Comparison of ENCODE assay signal across 25 cellular contexts in the genomic region with DNA sequence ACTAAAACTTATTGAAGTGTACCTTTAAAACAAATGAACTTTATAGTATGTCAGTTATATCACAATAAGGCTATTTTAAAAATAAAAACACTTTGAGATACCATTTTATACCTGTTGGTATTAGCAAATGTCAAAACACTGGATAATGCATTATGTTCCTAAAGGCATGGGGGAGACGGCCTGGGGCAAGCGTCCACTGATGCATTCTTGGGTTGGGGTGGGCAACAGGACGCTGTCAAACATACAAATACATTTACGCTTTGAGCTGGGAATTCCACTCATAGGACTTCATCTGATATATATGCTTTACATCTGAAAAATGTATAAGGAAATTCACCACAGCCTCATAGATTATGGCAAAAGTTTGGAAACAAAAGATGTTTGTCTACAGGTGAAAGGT. TPM values are rescaled to one million over a fixed set of nuclear protein-coding genes. Genes with fewer than 3 reads are reported as not detected.
DNase-seq lines count a peak whose midpoint lies in the region; ATAC-seq lines count a peak whose summit lies in the region.
"Had no signal": no experiment of that assay in that cellular context is flagged by ENCODE, and none has a peak within 500 bp of the region (broad histone marks: within the 10 kb centered on the region; RNA-seq: fewer than 3 reads in every experiment).

No MANE protein-coding gene starts in this region.

- H4K12ac ChIP-seq in trophoblast cell (ENCODE audit: low read depth, low read length): no peak overlapping the region

- H3K9ac ChIP-seq in trophoblast cell (ENCODE audit: low read length): no peak overlapping the region
- H3K9ac ChIP-seq: BLaER1 treated with 17β-estradiol and CSF1 and Interleukin-3, amounts not matched to agents 10 nM and 100 nM had no signal

- H3K36me3 Mint-ChIP-seq in CD8-positive, alpha-beta memory T cell: no peaks in the 10 kb centered on the region

- H2AFZ ChIP-seq in trophoblast cell (ENCODE audit: insufficient read depth, low read length, poor library complexity): no peak overlapping the region
- H2AFZ ChIP-seq: GM23338 had no signal

- H3K18ac ChIP-seq in trophoblast cell (ENCODE audit: low read length): no peak overlapping the region

- WGBS in trophoblast cell (ENCODE audit: extremely low coverage, insufficient coverage, insufficient read length): no CpG with 5 or more reads among the region's 4 CpGs

- H4K91ac ChIP-seq in trophoblast cell (ENCODE audit: low read depth, low read length): no peak overlapping the region

- CTCF ChIA-PET in CD8-positive, alpha-beta memory T cell (lab: Charles Lee): interaction anchor here (0.7 kb wide), 1 partner anchor 24 kb away, joined by 3 read pairs; no protein-coding TSS in a partner anchor

- H3K4ac ChIP-seq in trophoblast cell (ENCODE audit: low read depth, low read length): no peak overlapping the region

- H2AK5ac ChIP-seq in trophoblast cell (ENCODE audit: low read length): no peak overlapping the region

- H3K27me3 ChIP-seq in trophoblast cell (ENCODE audit: insufficient read depth, low read length): peaks cover 3% of the 10 kb centered on the region
- H3K27me3 ChIP-seq in CD8-positive, alpha-beta memory T cell (ENCODE audit: insufficient read depth, low read length, poor library complexity, severe bottlenecking): peaks cover 19% of the 10 kb centered on the region
- H3K27me3 ChIP-seq: BE2C had no signal

- no peak overlapping the region for H4K8ac ChIP-seq in trophoblast cell (ENCODE audit: low read depth, low read length)

- H3K27ac ChIP-seq in trophoblast cell (ENCODE audit: low read depth, low read length): no peak overlapping the region
- no peak overlapping the region for H3K27ac ChIP-seq in CD8-positive, alpha-beta memory T cell (ENCODE audit: low read depth, low read length)
- H3K27ac ChIP-seq: A549; BLaER1 treated with 17β-estradiol and CSF1 and Interleukin-3, amounts not matched to agents 10 nM and 100 nM had no signal

- peaks cover 38 to 81% of the 10 kb centered on the region in 2 donors for H3K27me3 Mint-ChIP-seq in CD8-positive, alpha-beta memory T cell

- H3K14ac ChIP-seq in trophoblast cell (ENCODE audit: low read length): no peak overlapping the region

- H2BK12ac ChIP-seq in trophoblast cell (ENCODE audit: low read length): no peak overlapping the region

- peaks cover 6 to 14% (median 8%) of the 10 kb centered on the region in 3 donors for H3K4me1 Mint-ChIP-seq in CD8-positive, alpha-beta memory T cell

- H3K4me3 ChIP-seq in trophoblast cell (ENCODE audit: low read depth, low read length): no peak overlapping the region
- no peak overlapping the region for H3K4me3 ChIP-seq in CD8-positive, alpha-beta memory T cell (ENCODE audit: low read length)
- H3K4me3 ChIP-seq: A549; BLaER1 treated with 17β-estradiol and CSF1 and Interleukin-3, amounts not matched to agents 10 nM and 100 nM; GM23338 had no signal

- no peak overlapping the region for H3K4me2 ChIP-seq in trophoblast cell (ENCODE audit: low read length)
- H3K4me2 ChIP-seq: A549; BLaER1 treated with 17β-estradiol and CSF1 and Interleukin-3, amounts not matched to agents 10 nM and 100 nM; GM23338 had no signal

- H3K4me1 ChIP-seq in trophoblast cell (ENCODE audit: control insufficient read depth in 1 of 2, insufficient read depth in 2 of 2, low read length in 2 of 2): peaks cover 28 to 39% of the 10 kb centered on the region in 2 experiments
- no peaks in the 10 kb centered on the region for H3K4me1 ChIP-seq in CD8-positive, alpha-beta memory T cell (ENCODE audit: insufficient read depth, low read length)
- H3K4me1 ChIP-seq: A549 had no signal

- H3K9me3 ChIP-seq in trophoblast cell (ENCODE audit: insufficient read depth, low read depth, low read length): peaks cover 11% of the 10 kb centered on the region
- no peaks in the 10 kb centered on the region for H3K9me3 ChIP-seq in CD8-positive, alpha-beta memory T cell (ENCODE audit: low read length)
- H3K9me3 ChIP-seq: A549, BE2C had no signal

- no peak overlapping the region for H2BK5ac ChIP-seq in trophoblast cell (ENCODE audit: low read depth, low read length, poor library complexity)

- H3K27ac Mint-ChIP-seq in CD8-positive, alpha-beta memory T cell: no peak overlapping the region
- H3K27ac Mint-ChIP-seq: CD4-positive, alpha-beta T cell; GM23338; H9 had no signal

- no peaks in the 10 kb centered on the region for H3K79me2 ChIP-seq in trophoblast cell (ENCODE audit: control insufficient read depth, insufficient read depth, low read length, poor library complexity)

- DNase-seq in activated CD8-positive, alpha-beta memory T cell treated with anti-CD3 and anti-CD28 coated beads, Interleukin-2, amount 50 U/mL, for 48 hours: peak; percentile 4
- DNase-seq in activated CD8-positive, alpha-beta memory T cell treated with anti-CD3 and anti-CD28 coated beads, Interleukin-2, amount 50 U/mL, for 4 hours: no peak
- DNase-seq in ecto neural progenitor cell (ENCODE audit: low spot score) (peak; percentile 22), trophoblast cell (peak; percentile 56 to 88), NCI-H1092 treated with DMSO at 0.1 percent for 48 hours (lab: John Stamatoyannopoulos, UW) (no peak)
- DNase-seq in CD8-positive, alpha-beta memory T cell: no peak
- DNase-seq: 8988T; ACHN; AML-193; BE2C; Calu3; CD4-positive, alpha-beta T cell; COR-L47; DMS53; DMS79 treated with DMSO at 0.1 percent for 48 hours; GF-D8; H9 had no signal

- no peak for ATAC-seq in HG03442 (IDR thresholded peaks at IDR 0.05; ENCODE audit: unreplicated experiment)
- ATAC-seq: A549, GM23338 had no signal

- H3K36me3 ChIP-seq in trophoblast cell (ENCODE audit: control insufficient read depth in 1 of 2, insufficient read depth in 2 of 2, low read length in 2 of 2): peaks cover 15 to 21% of the 10 kb centered on the region in 2 experiments
- no peaks in the 10 kb centered on the region for H3K36me3 ChIP-seq in CD8-positive, alpha-beta memory T cell (ENCODE audit: insufficient read depth, low read length)
- H3K36me3 ChIP-seq: BE2C; BLaER1 treated with 17β-estradiol and CSF1 and Interleukin-3, amounts not matched to agents 10 nM and 100 nM had no signal

- no peak overlapping the region for H3K4me3 Mint-ChIP-seq in CD8-positive, alpha-beta memory T cell
- H3K4me3 Mint-ChIP-seq: CD14-positive monocyte; CD4-positive, alpha-beta T cell; GM23338; H9 had no signal

- H3K79me1 ChIP-seq in trophoblast cell (ENCODE audit: low read length): peaks cover 37% of the 10 kb centered on the region

- H2BK120ac ChIP-seq in trophoblast cell (ENCODE audit: insufficient read depth, low read length, poor library complexity): no peak overlapping the region

- H3K9me3 Mint-ChIP-seq in CD8-positive, alpha-beta memory T cell: no peaks in the 10 kb centered on the region
- H3K9me3 Mint-ChIP-seq: CD4-positive, alpha-beta T cell; GM23338; H9 had no signal

- POLR2A ChIA-PET in CD8-positive, alpha-beta memory T cell (lab: Charles Lee): no interaction called here

- H3K23ac ChIP-seq in trophoblast cell (ENCODE audit: low read length): no peak overlapping the region

RNA-seq across cellular contexts. Expression of a gene that starts 7.6 kb away (rescaled TPM):
- 467 and 505 TPM in 2 replicates for polyA plus RNA-seq in trophoblast cell (2013)
- total RNA-seq in CD8-positive, alpha-beta memory T cell: not detected
- polyA plus RNA-seq in CD8-positive, alpha-beta memory T cell: not detected

RNA-seq across cellular contexts. Expression of a gene that starts 33.9 kb away (rescaled TPM):
- polyA plus RNA-seq in trophoblast cell (2013): not detected in 2 replicates
- total RNA-seq in CD8-positive, alpha-beta memory T cell: not detected
- polyA plus RNA-seq in CD8-positive, alpha-beta memory T cell: not detected
- total RNA-seq: Calu3; CD4-positive, alpha-beta T cell; Daoy; G401; GM23338; H4; H9 had no signal
- polyA plus RNA-seq: A549, CD14-positive monocyte, GM23338 had no signal

Comparison
In these comparisons a context has a peak if more than half of its experiments do, and no peak if none do; other contexts are left out.
1. DNase-seq: peak in activated CD8-positive, alpha-beta memory T cell treated with anti-CD3 and anti-CD28 coated beads, Interleukin-2, amount 50 U/mL, for 48 hours (single experiment), ecto neural progenitor cell (single experiment) and trophoblast cell (2 of 2); none in activated CD8-positive, alpha-beta memory T cell treated with anti-CD3 and anti-CD28 coated beads, Interleukin-2, amount 50 U/mL, for 4 hours (single experiment), NCI-H1092 treated with DMSO at 0.1 percent for 48 hours (single experiment) and CD8-positive, alpha-beta memory T cell (0 of 5).